Comparison of ENCODE assay signal across 11 cellular contexts in genomic region chr2:106664669-106665068, GRCh38.
DNase-seq lines count a peak whose midpoint lies in the region; ATAC-seq lines count a peak whose summit lies in the region.
"Had no signal": no experiment of that assay in that cellular context is flagged by ENCODE, and none has a peak within 500 bp of the region (broad histone marks: within the 10 kb centered on the region; RNA-seq: fewer than 3 reads in every experiment).

No MANE protein-coding gene starts in this region.

- ATAC-seq in GM18499 (IDR thresholded peaks at IDR 0.05; ENCODE audit: insufficient read depth, unreplicated experiment) (peak; percentile 98), GM21390 (IDR thresholded peaks at IDR 0.05; ENCODE audit: unreplicated experiment) (peak; percentile 93), HG03095 (IDR thresholded peaks at IDR 0.05; ENCODE audit: unreplicated experiment) (peak; percentile 75)

- peak; percentile 11 to 70 for DNase-seq in NOMO-1 (lab: John Stamatoyannopoulos, UW; ENCODE audit: unreplicated experiment in 2 of 2)
- DNase-seq in NCI-H345 (lab: John Stamatoyannopoulos, UW): no peak
- DNase-seq in stimulated activated CD4-positive, alpha-beta T cell treated with anti-CD3 and anti-CD28 coated beads, Interleukin-4, amount 100 ng/mL, for 24 hours: no peak
- no peak for DNase-seq in activated CD8-positive, alpha-beta memory T cell treated with anti-CD3 and anti-CD28 coated beads, Interleukin-2, amount 50 U/mL, for 4 hours
- DNase-seq in NCI-H1092 (lab: John Stamatoyannopoulos, UW): no peak
- DNase-seq: activated CD4-positive, alpha-beta T cell treated with anti-CD3 and anti-CD28 coated beads, Interleukin-2, amount 50 U/mL, for 4 hours; activated naive CD4-positive, alpha-beta T cell treated with Interleukin-2 at 50 U/mL for 16 hours; IMR-90 had no signal

Comparison
In these comparisons a context has a peak if more than half of its experiments do, and no peak if none do; other contexts are left out.
1. DNase-seq: peak in NOMO-1 (2 of 2); none in NCI-H345 (single experiment), stimulated activated CD4-positive, alpha-beta T cell treated with anti-CD3 and anti-CD28 coated beads, Interleukin-4, amount 100 ng/mL, for 24 hours (single experiment), activated CD8-positive, alpha-beta memory T cell treated with anti-CD3 and anti-CD28 coated beads, Interleukin-2, amount 50 U/mL, for 4 hours (single experiment) and NCI-H1092 (single experiment).
2. Peak in every context shown above with its lines, with median percentiles within 50 percentile points of each other: ATAC-seq.